Comparison of ENCODE assay signal across 9 cellular contexts in genomic region chr19:47094557-47095517, GRCh38. TPM values are rescaled to one million over a fixed set of nuclear protein-coding genes. Genes with fewer than 3 reads are reported as not detected.
DNase-seq lines count a peak whose midpoint lies in the region; ATAC-seq lines count a peak whose summit lies in the region.
"Had no signal": no experiment of that assay in that cellular context is flagged by ENCODE, and none has a peak within 500 bp of the region (broad histone marks: within the 10 kb centered on the region; RNA-seq: fewer than 3 reads in every experiment).

No MANE protein-coding gene starts in this region.

- H3K4me3 ChIP-seq in right cardiac atrium (ENCODE audit: low read length), result no peak overlapping the region

- 76% methylated on average over 15 of the region's 15 CpGs for WGBS in right cardiac atrium

- peak overlapping the region; percentile 14 for H3K27ac ChIP-seq in right cardiac atrium (ENCODE audit: low read length)

- DNase-seq in HT-29 (ENCODE audit: low spot score) (peak; percentile 84), right cardiac atrium (peak in 1 of 3 donors; percentile 58), SW 1271 (lab: John Stamatoyannopoulos, UW) (no peak), DMS79 (lab: John Stamatoyannopoulos, UW) (no peak)
- DNase-seq in activated CD8-positive, alpha-beta memory T cell treated with anti-CD3 and anti-CD28 coated beads for 48 hours (ENCODE audit: low read depth in 2 of 3, low spot score in 2 of 3), result peak; percentile 24 to 47 (median 38)
- DNase-seq in stimulated activated CD8-positive, alpha-beta memory T cell treated with anti-CD3 and anti-CD28 coated beads, Interleukin-4, amount 100 ng/mL, for 48 hours, result peak; percentile 68
- DNase-seq: foreskin keratinocyte had no signal

- no peaks in the 10 kb centered on the region for H3K9me3 ChIP-seq in right cardiac atrium (ENCODE audit: control insufficient read depth, low read length)

- intact Hi-C loops in right cardiac atrium (cut with DNase I), result no loop called here

- H3K4me1 ChIP-seq in right cardiac atrium (ENCODE audit: control insufficient read depth, insufficient read depth, low read length), result peaks cover 25% of the 10 kb centered on the region

- ATAC-seq in right cardiac atrium (peak in 1 of 2 donors; percentile 17), HG03439 (IDR thresholded peaks at IDR 0.05; ENCODE audit: unreplicated experiment) (no peak), GM19023 (IDR thresholded peaks at IDR 0.05; ENCODE audit: unreplicated experiment) (no peak)
- ATAC-seq: foreskin keratinocyte had no signal

- no peaks in the 10 kb centered on the region for H3K27me3 ChIP-seq in right cardiac atrium (ENCODE audit: control insufficient read depth, insufficient read depth)
- H3K27me3 ChIP-seq: foreskin keratinocyte had no signal

RNA-seq across cellular contexts. Expression of gene ZC3H4, which starts 18.7 kb away (rescaled TPM):
- total RNA-seq in HT-29 (2014; rRNA removed; shearing (Covaris generic)), result 27.5 and 36.7 TPM in 2 replicates
- 10 to 100 TPM; 25.6 to 27.7 (median 26.8) TPM for total RNA-seq in right cardiac atrium
- 12.4 TPM for polyA plus RNA-seq in right cardiac atrium

RNA-seq across cellular contexts. Expression of gene SAE1, which starts 35.8 kb away (rescaled TPM):
- 220 and 231 TPM in 2 replicates for total RNA-seq in HT-29 (2014; rRNA removed; shearing (Covaris generic))
- total RNA-seq in right cardiac atrium, result 10 to 100 TPM; 49.1 to 57.0 (median 53.5) TPM
- polyA plus RNA-seq in right cardiac atrium, result 34.0 TPM

RNA-seq across cellular contexts. Expression of gene TMEM160, which starts 46.4 kb away (rescaled TPM):
- 261 and 277 TPM in 2 replicates for total RNA-seq in HT-29 (2014; rRNA removed; shearing (Covaris generic))
- total RNA-seq in right cardiac atrium, result 10 to 100 TPM; 33.9 to 40.9 (median 36.2) TPM
- 16.2 TPM for polyA plus RNA-seq in right cardiac atrium

Comparison
In these comparisons a context has a peak if more than half of its experiments do, and no peak if none do; other contexts are left out.
1. DNase-seq: peak in HT-29 (single experiment), activated CD8-positive, alpha-beta memory T cell treated with anti-CD3 and anti-CD28 coated beads for 48 hours (3 of 3) and stimulated activated CD8-positive, alpha-beta memory T cell treated with anti-CD3 and anti-CD28 coated beads, Interleukin-4, amount 100 ng/mL, for 48 hours (single experiment); none in SW 1271 (0 of 2) and DMS79 (single experiment).